24 cellular contexts compared by ENCODE assay signal in genomic region chr1:91706140-91706957, GRCh38.
DNase-seq lines count a peak whose midpoint lies in the region; ATAC-seq, FAIRE-seq and TF ChIP-seq lines count a peak whose summit lies in the region.
"Had no signal": no experiment of that assay in that cellular context is flagged by ENCODE, and none has a peak within 500 bp of the region (broad histone marks: within the 10 kb centered on the region; RNA-seq: fewer than 3 reads in every experiment).

No MANE protein-coding gene starts in this region.

- CTCF ChIA-PET in K562 (lab: Yijun Ruan, JAX; ENCODE audit: low intra/inter-chr PET ratio) = no interaction called here

- H3K18ac ChIP-seq in H9 (ENCODE audit: insufficient read length, low read depth, low read length) = no peak overlapping the region

- peak in 4 of 8 donors; percentile 21 to 49 (median 32) for ATAC-seq in heart right ventricle
- no peak for ATAC-seq in Right ventricle myocardium inferior
- ATAC-seq in K562 = peak; percentile 98
- ATAC-seq in natural killer cell = peak in 2 of 3 donors; percentile 18 to 57
- ATAC-seq in omental fat pad (ENCODE audit: low FRiP score) = no peak

- H3K23ac ChIP-seq in H9 (ENCODE audit: insufficient read length, low read depth, low read length) = no peak overlapping the region

- H3K79me1 ChIP-seq in H9 (ENCODE audit: insufficient read depth, low read depth, low read length, poor library complexity, severe bottlenecking) = no peaks in the 10 kb centered on the region

- TF ChIP-seq POLR2A in K562 (conservative IDR thresholded peaks at IDR 0.05) = peak; percentile 69

- H3K4ac ChIP-seq in H9 (ENCODE audit: low read depth, low read length) = no peak overlapping the region

- H2BK5ac ChIP-seq in H9 (ENCODE audit: insufficient read length, low read length) = no peak overlapping the region

- intact Hi-C loops in heart right ventricle (cut with DNase I) = loop anchor here in 4 of 10 donors (5.0 to 10.0 kb wide), 4 partner anchors 104 to 181 kb away; partner anchors contain the start of gene TGFBR3 (in 2 of the 4)
- intact Hi-C loops in Right ventricle myocardium inferior (cut with DNase I) = loop anchor here (5.0 kb wide), 3 partner anchors 91 to 179 kb away; no protein-coding TSS in a partner anchor
- intact Hi-C loops in K562 (cut with micrococcal nuclease) = loop anchor here (2.0 to 10.0 kb wide), 2 partner anchors 26 to 152 kb away; no protein-coding TSS in a partner anchor
- intact Hi-C loops in natural killer cell (cut with micrococcal nuclease) = no loop called here

- H4K5ac ChIP-seq in H9 (ENCODE audit: insufficient read length, low read depth, low read length) = no peak overlapping the region

- H3K4me1 Mint-ChIP-seq in H9 (peaks cover 15 to 19% of the 10 kb centered on the region in 2 experiments), natural killer cell (peaks cover 68 to 73% of the 10 kb centered on the region in 2 donors)

- H3K4me2 ChIP-seq in H9 (ENCODE audit: insufficient read depth, insufficient read length, low read length) (no peak overlapping the region), K562 (ENCODE audit: insufficient read depth, low read length) (peak overlapping the region; percentile 53)

- no peak overlapping the region for H2AK5ac ChIP-seq in H9 (ENCODE audit: insufficient read length, low read length)

- peak; percentile 94 for FAIRE-seq in K562 (lab: Jason Lieb, UNC)
- FAIRE-seq: A204.1, GM12891, GM19239, H1, RCC 7860 had no signal

- BruUV-seq in K562 (replicated peaks; lab: Mats Ljungman, UMichigan) = no TSS peak

- no peak overlapping the region for H4K8ac ChIP-seq in H9 (replicated peaks; ENCODE audit: insufficient read length, low read depth, low read length)

- peak overlapping the region in 2 of 3 experiments; percentile 21 to 51; a peak in 3 of 7 replicates for H3K27ac Mint-ChIP-seq in H9
- H3K27ac Mint-ChIP-seq in natural killer cell = peak overlapping the region; percentile 79 to 99
- H3K27ac Mint-ChIP-seq: CD4-positive, CD25-positive, alpha-beta regulatory T cell had no signal

- no peak overlapping the region for H3T11ph ChIP-seq in H9 (ENCODE audit: low read length)

- no peak overlapping the region for H2BK120ac ChIP-seq in H9 (ENCODE audit: low read depth, low read length, poor library complexity, severe bottlenecking)

- in situ Hi-C loops in K562 (cut with MboI) = no loop called here

- no peaks in the 10 kb centered on the region for H4K20me1 ChIP-seq in H9 (ENCODE audit: control insufficient read depth, insufficient read depth, insufficient read length)
- no peaks in the 10 kb centered on the region for H4K20me1 ChIP-seq in K562 (replicated peaks; ENCODE audit: control insufficient read depth, insufficient read depth, low read length)

- H3K9ac ChIP-seq in H9 (ENCODE audit: extremely low read depth, insufficient read length, low read length) = no peak overlapping the region
- H3K9ac ChIP-seq in K562 (ENCODE audit: insufficient read depth in 1 of 2, low read depth in 2 of 2, low read length in 2 of 2) = peak overlapping the region in 1 of 2 experiments; percentile 77; a peak in 2 of 4 replicates

- TF ChIP-seq RAD21 in K562 (CRISPR knock-in tag; conservative IDR thresholded peaks at IDR 0.05 in 1 of 2, IDR thresholded peaks at IDR 0.05 in 1 of 2) = peak in 1 of 2 experiments; percentile 25; a peak in 1 of 4 replicates

- no peak overlapping the region for H2BK12ac ChIP-seq in H9 (ENCODE audit: insufficient read length, low read depth, low read length)

- H3K9me3 Mint-ChIP-seq in H9 (no peaks in the 10 kb centered on the region), natural killer cell (no peaks in the 10 kb centered on the region)

- no peak for TF ChIP-seq CTCF in heart right ventricle (IDR thresholded peaks at IDR 0.05)
- TF ChIP-seq CTCF in H9 (conservative IDR thresholded peaks at IDR 0.05) = no peak
- TF ChIP-seq CTCF in K562 (IDR thresholded peaks at IDR 0.05 in 2 of 3, conservative IDR thresholded peaks at IDR 0.05 in 1 of 3; ENCODE audit: insufficient read depth in 2 of 3, low read depth in 1 of 3, low read length in 3 of 3) = no peak
- no peak for TF ChIP-seq CTCF in natural killer cell (IDR thresholded peaks at IDR 0.05)
- TF ChIP-seq CTCF in omental fat pad (IDR thresholded peaks at IDR 0.05) = no peak

- H2BK15ac ChIP-seq in H9 (ENCODE audit: low read depth, low read length) = no peak overlapping the region

- H2AFZ ChIP-seq in H9 (ENCODE audit: low read length) = no peak overlapping the region
- peak overlapping the region; percentile 81 for H2AFZ ChIP-seq in K562 (ENCODE audit: low read depth, low read length)

- H3K27me3 ChIP-seq in heart right ventricle = no peaks in the 10 kb centered on the region
- no peaks in the 10 kb centered on the region for H3K27me3 ChIP-seq in H9 (ENCODE audit: insufficient read depth, low read length)
- H3K27me3 ChIP-seq in K562 (ENCODE audit: control insufficient read depth in 2 of 2, insufficient read depth in 2 of 2, low read length in 2 of 2) = no peaks in the 10 kb centered on the region
- H3K27me3 ChIP-seq: BE2C had no signal

- H3K27me3 Mint-ChIP-seq in H9 (ENCODE audit: low read depth) (no peaks in the 10 kb centered on the region), natural killer cell (ENCODE audit: low read depth in 2 of 2) (no peaks in the 10 kb centered on the region)
- H3K27me3 Mint-ChIP-seq: CD4-positive, CD25-positive, alpha-beta regulatory T cell had no signal

- H3K4me3 Mint-ChIP-seq in H9 (no peak overlapping the region), natural killer cell (peak overlapping the region; percentile 25)
- H3K4me3 Mint-ChIP-seq: CD4-positive, CD25-positive, alpha-beta regulatory T cell had no signal

- H4K91ac ChIP-seq in H9 (ENCODE audit: insufficient read length, low read depth, low read length) = no peak overlapping the region

- H3K9me1 ChIP-seq in K562 (ENCODE audit: control insufficient read depth, insufficient read depth, low read length) = no peaks in the 10 kb centered on the region

- peak; percentile 74 for TF ChIP-seq EP300 in K562 (IDR thresholded peaks at IDR 0.05; ENCODE audit: low read length)

- H3K4me3 ChIP-seq in heart right ventricle = no peak overlapping the region
- no peak overlapping the region for H3K4me3 ChIP-seq in K562

- H3K36me3 Mint-ChIP-seq in H9 (ENCODE audit: insufficient read depth in 1 of 3, low read depth in 3 of 3) = no peaks in the 10 kb centered on the region; a peak in 1 of 7 replicates
- peaks cover 37% of the 10 kb centered on the region for H3K36me3 Mint-ChIP-seq in natural killer cell

- H3K79me2 ChIP-seq in H9 (ENCODE audit: insufficient read depth, low read length) (no peaks in the 10 kb centered on the region), K562 (ENCODE audit: control insufficient read depth, insufficient read depth, low read length) (peaks cover 4% of the 10 kb centered on the region; the same call in 1 of the 3 replicates)

- peaks cover 0 to 62% (median 14%) of the 10 kb centered on the region in 9 donors for H3K4me1 ChIP-seq in heart right ventricle
- H3K4me1 ChIP-seq in H9 (ENCODE audit: insufficient read depth, low read length) = no peaks in the 10 kb centered on the region
- H3K4me1 ChIP-seq in K562 (replicated peaks in 1 of 2; ENCODE audit: control insufficient read depth in 2 of 2, insufficient read depth in 2 of 2, low read length in 2 of 2) = peaks cover 17 to 46% of the 10 kb centered on the region in 2 experiments; a peak in 4 of 5 replicates
- H3K4me1 ChIP-seq: BE2C, Caco-2 had no signal

- DNase-seq in heart right ventricle (no peak), Right ventricle myocardium inferior (ENCODE audit: missing footprints) (no peak), H9 (no peak), K562 (ENCODE audit: extremely low read depth in 1 of 4, low spot score in 3 of 4) (peak; percentile 40 to 94 (median 60)), natural killer cell (no peak), omental fat pad (ENCODE audit: low spot score) (no peak), mesenteric fat pad (ENCODE audit: low spot score) (no peak), DMS79 (lab: John Stamatoyannopoulos, UW) (no peak)
- DNase-seq: BE2C, Caco-2, DMS153, KBM-7, NCI-H1105 treated with DMSO at 0.1 percent for 48 hours, NCI-H1694, NCI-H2081 treated with DMSO at 0.1 percent for 48 hours, NCI-H446 treated with DMSO at 0.1 percent for 48 hours, NCI-H69, SHP77 had no signal

- no peaks in the 10 kb centered on the region for H3K9me3 ChIP-seq in heart right ventricle
- H3K9me3 ChIP-seq in H9 (ENCODE audit: control insufficient read depth, low read depth, low read length) = no peaks in the 10 kb centered on the region
- H3K9me3 ChIP-seq in K562 (replicated peaks; ENCODE audit: control insufficient read depth, insufficient read depth, low read depth, low read length) = no peaks in the 10 kb centered on the region
- H3K9me3 ChIP-seq: BE2C, Caco-2 had no signal

- no peak overlapping the region for H3K56ac ChIP-seq in H9 (ENCODE audit: insufficient read length, low read depth, low read length)

- H3K27ac ChIP-seq in heart right ventricle (peak overlapping the region; percentile 12 to 81 (median 66)), H9 (ENCODE audit: insufficient read length, low read depth, low read length) (no peak overlapping the region), K562 (ENCODE audit: extremely low read depth, low read depth, low read length) (peak overlapping the region; percentile 95)

- H3K36me3 ChIP-seq in heart right ventricle = peaks cover 0 to 59% (median 0%) of the 10 kb centered on the region in 9 donors
- peaks cover 54% of the 10 kb centered on the region; the same call in 2 of the 3 replicates for H3K36me3 ChIP-seq in K562 (ENCODE audit: control insufficient read depth, insufficient read depth, low read length)
- H3K36me3 ChIP-seq: BE2C had no signal

- POLR2A ChIA-PET in K562 (lab: Yijun Ruan, JAX) = interaction anchor here (0.6 to 2.6 kb wide), 7 partner anchors 12 to 1535 kb away, joined by 3 to 10 read pairs (median 4); no protein-coding TSS in a partner anchor

- H3K23me2 ChIP-seq in H9 (ENCODE audit: insufficient read length, low read depth, low read length, poor library complexity, severe bottlenecking) = no peaks in the 10 kb centered on the region

- WGBS in heart right ventricle, 2 donors = 76 to 87% methylated on average over 5 of the region's 5 CpGs
- WGBS in H9 (ENCODE audit: extremely low coverage, insufficient read length, low lambda C conversion rate) = no CpG with 5 or more reads among the region's 5 CpGs
- WGBS in K562 (ENCODE audit: insufficient coverage, low coverage, missing lambda C conversion rate) = 3% methylated on average over 5 of the region's 5 CpGs

- H3K14ac ChIP-seq in H9 (ENCODE audit: insufficient read depth, low read length) = no peak overlapping the region

- H2BK20ac ChIP-seq in H9 (ENCODE audit: low read depth, low read length, poor library complexity, severe bottlenecking) = no peak overlapping the region

TF ChIP-seq in K562, 482 proteins besides CTCF, POLR2A, EP300 and RAD21 (continues in another document):
- TF ChIP-seq ZNF668 (CRISPR knock-in tag; IDR thresholded peaks at IDR 0.05) (peak; percentile 33; the same call in 1 of the 2 replicates), CBX8 (IDR thresholded peaks at IDR 0.05; ENCODE audit: borderline replicate concordance, extremely low read depth, low read depth, low read length, poor library complexity, severe bottlenecking) (no peak), ZNF589 (CRISPR knock-in tag; IDR thresholded peaks at IDR 0.05; ENCODE audit: low read depth) (peak; percentile 98), FOXK1 (CRISPR knock-in tag; IDR thresholded peaks at IDR 0.05; ENCODE audit: borderline replicate concordance) (no peak), GATA2 (CRISPR knock-in tag; IDR thresholded peaks at IDR 0.05) (peak; percentile 14; the same call in 1 of the 2 replicates)

Comparison
In these comparisons a context has a peak if more than half of its experiments do, and no peak if none do; other contexts are left out.
1. ATAC-seq: peak in K562 (single experiment) and natural killer cell (2 of 3); none in Right ventricle myocardium inferior (single experiment) and omental fat pad (single experiment).
2. DNase-seq: peak in K562 (4 of 4); none in heart right ventricle (0 of 2), Right ventricle myocardium inferior (single experiment), H9 (single experiment), natural killer cell (single experiment), omental fat pad (single experiment), mesenteric fat pad (single experiment) and DMS79 (single experiment).